In the genomic region with DNA sequence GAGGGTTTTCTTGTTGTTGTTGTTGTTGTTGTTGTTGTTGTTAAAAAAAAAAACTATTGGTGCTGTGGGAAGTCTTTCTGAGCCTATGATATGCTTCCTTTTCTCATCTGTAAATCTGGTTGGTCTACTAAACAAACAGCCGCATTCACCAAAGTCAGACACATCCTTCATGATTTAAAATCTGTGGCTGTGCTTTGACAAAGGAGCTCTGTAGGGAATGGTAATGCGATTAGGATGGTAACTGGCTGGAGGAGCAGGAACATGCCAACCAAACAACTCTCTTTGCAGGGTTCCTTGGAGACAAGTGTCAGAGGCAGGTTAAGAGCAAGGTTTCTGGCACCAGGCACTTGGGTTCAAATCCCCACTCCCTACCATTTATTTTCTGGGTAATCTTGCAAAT, we compare ENCODE assay signal across 1 cellular context.
TF ChIP-seq lines count a peak whose summit lies in the region.

No MANE protein-coding gene starts in this region.

TF ChIP-seq in GM23338, 12 proteins besides CTCF, POLR2A, EP300 and RAD21 (continued from another document):
- TF ChIP-seq JUNB (IDR thresholded peaks at IDR 0.05; ENCODE audit: unreplicated experiment) (no peak), POLR2AphosphoS5 (IDR thresholded peaks at IDR 0.05; ENCODE audit: low read depth) (no peak), ZNF331 (CRISPR knock-in tag; IDR thresholded peaks at IDR 0.05; ENCODE audit: low read depth) (no peak), EZH2 (IDR thresholded peaks at IDR 0.05; ENCODE audit: low read depth, unreplicated experiment) (no peak), ZNF114 (CRISPR knock-in tag; IDR thresholded peaks at IDR 0.05) (no peak), NANOG (IDR thresholded peaks at IDR 0.05; ENCODE audit: borderline replicate concordance) (no peak)
- TF ChIP-seq, protein P1, sequence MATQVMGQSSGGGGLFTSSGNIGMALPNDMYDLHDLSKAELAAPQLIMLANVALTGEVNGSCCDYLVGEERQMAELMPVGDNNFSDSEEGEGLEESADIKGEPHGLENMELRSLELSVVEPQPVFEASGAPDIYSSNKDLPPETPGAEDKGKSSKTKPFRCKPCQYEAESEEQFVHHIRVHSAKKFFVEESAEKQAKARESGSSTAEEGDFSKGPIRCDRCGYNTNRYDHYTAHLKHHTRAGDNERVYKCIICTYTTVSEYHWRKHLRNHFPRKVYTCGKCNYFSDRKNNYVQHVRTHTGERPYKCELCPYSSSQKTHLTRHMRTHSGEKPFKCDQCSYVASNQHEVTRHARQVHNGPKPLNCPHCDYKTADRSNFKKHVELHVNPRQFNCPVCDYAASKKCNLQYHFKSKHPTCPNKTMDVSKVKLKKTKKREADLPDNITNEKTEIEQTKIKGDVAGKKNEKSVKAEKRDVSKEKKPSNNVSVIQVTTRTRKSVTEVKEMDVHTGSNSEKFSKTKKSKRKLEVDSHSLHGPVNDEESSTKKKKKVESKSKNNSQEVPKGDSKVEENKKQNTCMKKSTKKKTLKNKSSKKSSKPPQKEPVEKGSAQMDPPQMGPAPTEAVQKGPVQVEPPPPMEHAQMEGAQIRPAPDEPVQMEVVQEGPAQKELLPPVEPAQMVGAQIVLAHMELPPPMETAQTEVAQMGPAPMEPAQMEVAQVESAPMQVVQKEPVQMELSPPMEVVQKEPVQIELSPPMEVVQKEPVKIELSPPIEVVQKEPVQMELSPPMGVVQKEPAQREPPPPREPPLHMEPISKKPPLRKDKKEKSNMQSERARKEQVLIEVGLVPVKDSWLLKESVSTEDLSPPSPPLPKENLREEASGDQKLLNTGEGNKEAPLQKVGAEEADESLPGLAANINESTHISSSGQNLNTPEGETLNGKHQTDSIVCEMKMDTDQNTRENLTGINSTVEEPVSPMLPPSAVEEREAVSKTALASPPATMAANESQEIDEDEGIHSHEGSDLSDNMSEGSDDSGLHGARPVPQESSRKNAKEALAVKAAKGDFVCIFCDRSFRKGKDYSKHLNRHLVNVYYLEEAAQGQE (IDR thresholded peaks at IDR 0.05; ENCODE audit: unreplicated experiment) = no peak
- TF ChIP-seq, protein P2, sequence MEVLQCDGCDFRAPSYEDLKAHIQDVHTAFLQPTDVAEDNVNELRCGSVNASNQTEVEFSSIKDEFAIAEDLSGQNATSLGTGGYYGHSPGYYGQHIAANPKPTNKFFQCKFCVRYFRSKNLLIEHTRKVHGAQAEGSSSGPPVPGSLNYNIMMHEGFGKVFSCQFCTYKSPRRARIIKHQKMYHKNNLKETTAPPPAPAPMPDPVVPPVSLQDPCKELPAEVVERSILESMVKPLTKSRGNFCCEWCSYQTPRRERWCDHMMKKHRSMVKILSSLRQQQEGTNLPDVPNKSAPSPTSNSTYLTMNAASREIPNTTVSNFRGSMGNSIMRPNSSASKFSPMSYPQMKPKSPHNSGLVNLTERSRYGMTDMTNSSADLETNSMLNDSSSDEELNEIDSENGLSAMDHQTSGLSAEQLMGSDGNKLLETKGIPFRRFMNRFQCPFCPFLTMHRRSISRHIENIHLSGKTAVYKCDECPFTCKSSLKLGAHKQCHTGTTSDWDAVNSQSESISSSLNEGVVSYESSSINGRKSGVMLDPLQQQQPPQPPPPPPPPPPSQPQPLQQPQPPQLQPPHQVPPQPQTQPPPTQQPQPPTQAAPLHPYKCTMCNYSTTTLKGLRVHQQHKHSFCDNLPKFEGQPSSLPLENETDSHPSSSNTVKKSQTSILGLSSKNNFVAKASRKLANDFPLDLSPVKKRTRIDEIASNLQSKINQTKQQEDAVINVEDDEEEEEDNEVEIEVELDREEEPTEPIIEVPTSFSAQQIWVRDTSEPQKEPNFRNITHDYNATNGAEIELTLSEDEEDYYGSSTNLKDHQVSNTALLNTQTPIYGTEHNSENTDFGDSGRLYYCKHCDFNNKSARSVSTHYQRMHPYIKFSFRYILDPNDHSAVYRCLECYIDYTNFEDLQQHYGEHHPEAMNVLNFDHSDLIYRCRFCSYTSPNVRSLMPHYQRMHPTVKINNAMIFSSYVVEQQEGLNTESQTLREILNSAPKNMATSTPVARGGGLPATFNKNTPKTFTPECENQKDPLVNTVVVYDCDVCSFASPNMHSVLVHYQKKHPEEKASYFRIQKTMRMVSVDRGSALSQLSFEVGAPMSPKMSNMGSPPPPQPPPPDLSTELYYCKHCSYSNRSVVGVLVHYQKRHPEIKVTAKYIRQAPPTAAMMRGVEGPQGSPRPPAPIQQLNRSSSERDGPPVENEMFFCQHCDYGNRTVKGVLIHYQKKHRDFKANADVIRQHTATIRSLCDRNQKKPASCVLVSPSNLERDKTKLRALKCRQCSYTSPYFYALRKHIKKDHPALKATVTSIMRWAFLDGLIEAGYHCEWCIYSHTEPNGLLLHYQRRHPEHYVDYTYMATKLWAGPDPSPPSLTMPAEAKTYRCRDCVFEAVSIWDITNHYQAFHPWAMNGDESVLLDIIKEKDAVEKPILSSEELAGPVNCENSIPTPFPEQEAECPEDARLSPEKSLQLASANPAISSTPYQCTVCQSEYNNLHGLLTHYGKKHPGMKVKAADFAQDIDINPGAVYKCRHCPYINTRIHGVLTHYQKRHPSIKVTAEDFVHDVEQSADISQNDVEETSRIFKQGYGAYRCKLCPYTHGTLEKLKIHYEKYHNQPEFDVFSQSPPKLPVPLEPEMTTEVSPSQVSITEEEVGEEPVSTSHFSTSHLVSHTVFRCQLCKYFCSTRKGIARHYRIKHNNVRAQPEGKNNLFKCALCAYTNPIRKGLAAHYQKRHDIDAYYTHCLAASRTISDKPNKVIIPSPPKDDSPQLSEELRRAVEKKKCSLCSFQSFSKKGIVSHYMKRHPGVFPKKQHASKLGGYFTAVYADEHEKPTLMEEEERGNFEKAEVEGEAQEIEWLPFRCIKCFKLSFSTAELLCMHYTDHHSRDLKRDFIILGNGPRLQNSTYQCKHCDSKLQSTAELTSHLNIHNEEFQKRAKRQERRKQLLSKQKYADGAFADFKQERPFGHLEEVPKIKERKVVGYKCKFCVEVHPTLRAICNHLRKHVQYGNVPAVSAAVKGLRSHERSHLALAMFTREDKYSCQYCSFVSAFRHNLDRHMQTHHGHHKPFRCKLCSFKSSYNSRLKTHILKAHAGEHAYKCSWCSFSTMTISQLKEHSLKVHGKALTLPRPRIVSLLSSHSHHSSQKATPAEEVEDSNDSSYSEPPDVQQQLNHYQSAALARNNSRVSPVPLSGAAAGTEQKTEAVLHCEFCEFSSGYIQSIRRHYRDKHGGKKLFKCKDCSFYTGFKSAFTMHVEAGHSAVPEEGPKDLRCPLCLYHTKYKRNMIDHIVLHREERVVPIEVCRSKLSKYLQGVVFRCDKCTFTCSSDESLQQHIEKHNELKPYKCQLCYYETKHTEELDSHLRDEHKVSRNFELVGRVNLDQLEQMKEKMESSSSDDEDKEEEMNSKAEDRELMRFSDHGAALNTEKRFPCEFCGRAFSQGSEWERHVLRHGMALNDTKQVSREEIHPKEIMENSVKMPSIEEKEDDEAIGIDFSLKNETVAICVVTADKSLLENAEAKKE (CRISPR knock-in tag; IDR thresholded peaks at IDR 0.05) = no peak
